9 cellular contexts compared by ENCODE assay signal in the genomic region with DNA sequence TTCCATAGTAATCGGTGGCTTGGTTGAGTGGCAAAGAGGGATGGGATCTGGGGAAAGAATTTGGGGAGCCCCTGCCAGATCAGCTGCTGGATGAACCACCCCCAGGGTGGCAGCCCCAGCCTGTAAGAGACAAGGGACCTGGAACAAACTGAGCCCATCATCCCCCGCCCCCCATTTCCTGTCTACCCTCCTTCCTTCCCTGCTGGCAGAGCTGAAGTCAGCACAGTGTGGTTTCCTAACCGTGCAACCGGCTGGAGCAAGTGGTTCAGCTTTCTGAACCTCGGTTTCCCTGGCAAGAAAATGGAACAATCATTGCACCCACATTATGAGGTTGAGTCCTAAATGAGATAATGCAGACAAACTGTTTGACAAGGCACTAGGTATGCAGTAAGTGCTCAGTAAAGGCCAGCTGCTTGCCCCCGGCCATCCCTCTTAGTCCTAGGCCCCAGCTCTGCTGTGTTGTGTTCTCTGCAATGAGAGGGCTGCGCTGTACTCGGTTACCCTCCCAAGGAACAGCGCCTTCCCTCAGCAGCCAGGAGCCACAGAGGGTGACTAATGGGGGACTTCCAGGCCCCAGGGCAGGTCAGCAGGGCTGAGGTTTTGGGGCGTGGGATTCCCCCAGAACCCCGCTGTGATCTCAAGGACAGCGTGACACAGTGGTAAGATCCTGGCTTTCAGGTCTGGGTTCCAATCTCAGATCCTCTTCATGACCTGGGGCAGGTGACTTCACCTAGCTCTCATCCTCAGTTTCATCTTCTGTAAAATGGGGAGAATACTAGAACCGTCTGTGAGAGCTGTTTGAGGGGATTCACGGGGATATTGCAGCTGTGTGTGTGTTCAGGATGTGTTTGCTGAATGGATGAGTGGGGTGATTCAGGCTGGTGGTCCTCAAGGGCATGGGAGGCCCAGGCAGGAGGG. TPM values are rescaled to one million over a fixed set of nuclear protein-coding genes. Genes with fewer than 3 reads are reported as not detected.
DNase-seq lines count a peak whose midpoint lies in the region; ATAC-seq and TF ChIP-seq lines count a peak whose summit lies in the region.
"Had no signal": no experiment of that assay in that cellular context is flagged by ENCODE, and none has a peak within 500 bp of the region (broad histone marks: within the 10 kb centered on the region; RNA-seq: fewer than 3 reads in every experiment).

No MANE protein-coding gene starts in this region.

- no TSS peak for BruUV-seq in Calu3 (replicated peaks; lab: Mats Ljungman, UMichigan)

- intact Hi-C loops in Calu3 (cut with micrococcal nuclease; ENCODE audit: unreplicated experiment): no loop called here

- CTCF ChIA-PET in Calu3 (lab: Charles Lee): interaction anchor here (1.0 to 2.3 kb wide), 6 partner anchors 11 to 55 kb away, joined by 3 to 19 read pairs (median 4); a partner anchor contains a TSS

- peak overlapping the region; percentile 7; the same call in 1 of the 2 replicates for H3K4me3 ChIP-seq in SK-N-MC
- H3K4me3 ChIP-seq in skin epidermis: no peak overlapping the region

- DNase-seq in SK-N-MC (ENCODE audit: low read depth, low spot score): no peak
- DNase-seq in activated naive CD4-positive, alpha-beta T cell treated with anti-CD3 and anti-CD28 coated beads, Interleukin-2, amount 50 U/mL, for 72 hours (ENCODE audit: low spot score in 2 of 2): peak; percentile 76 to 94
- DNase-seq in Calu3: no peak
- DNase-seq in NCI-H1930 (lab: John Stamatoyannopoulos, UW): no peak
- DNase-seq in OCI-M2 (lab: John Stamatoyannopoulos, UW; ENCODE audit: unreplicated experiment): no peak

- H3K27ac Mint-ChIP-seq in activated naive CD4-positive, alpha-beta T cell treated with anti-CD3 and anti-CD28 coated beads, Interleukin-2, amount 50 U/mL, for 72 hours: peak overlapping the region; percentile 76 to 91
- H3K27ac Mint-ChIP-seq in Calu3 (ENCODE audit: unreplicated experiment): no peak overlapping the region

- peaks cover 12% of the 10 kb centered on the region for H3K27me3 Mint-ChIP-seq in Calu3 (ENCODE audit: unreplicated experiment)

- H3K36me3 ChIP-seq in SK-N-MC (ENCODE audit: insufficient read depth, low read length): no peaks in the 10 kb centered on the region

- no peak for TF ChIP-seq CTCF in Calu3 (IDR thresholded peaks at IDR 0.05; ENCODE audit: unreplicated experiment)

- peaks cover 22% of the 10 kb centered on the region for H3K4me1 Mint-ChIP-seq in Calu3 (ENCODE audit: low read depth, unreplicated experiment)

- ATAC-seq in GM18519 (IDR thresholded peaks at IDR 0.05; ENCODE audit: low FRiP score, unreplicated experiment): peak; percentile 58
- peak; percentile 80 for ATAC-seq in HG02885 (IDR thresholded peaks at IDR 0.05; ENCODE audit: poor library complexity, unreplicated experiment)
- ATAC-seq in activated naive CD4-positive, alpha-beta T cell treated with anti-CD3 and anti-CD28 coated beads, Interleukin-2, amount 50 U/mL, for 72 hours: peak; percentile 91 to 92

- H3K4me3 Mint-ChIP-seq in Calu3 (ENCODE audit: low read depth, unreplicated experiment): no peak overlapping the region

- H3K36me3 Mint-ChIP-seq in activated naive CD4-positive, alpha-beta T cell treated with anti-CD3 and anti-CD28 coated beads, Interleukin-2, amount 50 U/mL, for 72 hours: peaks cover 13 to 29% of the 10 kb centered on the region in 2 donors
- H3K36me3 Mint-ChIP-seq in Calu3 (ENCODE audit: insufficient read depth, unreplicated experiment): peaks cover 3% of the 10 kb centered on the region

- H3K9me3 ChIP-seq in SK-N-MC (ENCODE audit: low read depth, low read length): no peaks in the 10 kb centered on the region

- no peak overlapping the region for H3K9ac ChIP-seq in SK-N-MC (ENCODE audit: insufficient read length)

- peak overlapping the region; percentile 49; the same call in 1 of the 2 replicates for H3K27ac ChIP-seq in SK-N-MC
- peak overlapping the region in 17 of 21 experiments; percentile 7 to 76 (median 50) for H3K27ac ChIP-seq in skin epidermis

- peaks cover 0 to 6% of the 10 kb centered on the region in 2 donors for H3K9me3 Mint-ChIP-seq in activated naive CD4-positive, alpha-beta T cell treated with anti-CD3 and anti-CD28 coated beads, Interleukin-2, amount 50 U/mL, for 72 hours
- no peaks in the 10 kb centered on the region for H3K9me3 Mint-ChIP-seq in Calu3 (ENCODE audit: low read depth, unreplicated experiment)

RNA-seq across cellular contexts. Expression of a gene that starts 16.5 kb away (rescaled TPM):
- total RNA-seq in activated naive CD4-positive, alpha-beta T cell treated with anti-CD3 and anti-CD28 coated beads, Interleukin-2, amount 50 U/mL, for 72 hours: 10 to 100 TPM; 30.0 to 35.9 TPM
- total RNA-seq in Calu3 (2022): 0.54 and 0.76 TPM in 2 replicates

RNA-seq across cellular contexts. Expression of a gene that starts 19.3 kb away (rescaled TPM):
- under 1 TPM in 1 of 2 donors, not detected in 1; 0.09 TPM for total RNA-seq in activated naive CD4-positive, alpha-beta T cell treated with anti-CD3 and anti-CD28 coated beads, Interleukin-2, amount 50 U/mL, for 72 hours
- total RNA-seq in Calu3 (2022): not detected in 2 replicates
- total RNA-seq: SK-MEL-5 had no signal

RNA-seq across cellular contexts. Expression of a gene that starts 54.8 kb away (rescaled TPM):
- 100 to 1,000 TPM in 1 of 2 donors, 10 to 100 TPM in 1; 53.6 to 158 TPM for total RNA-seq in activated naive CD4-positive, alpha-beta T cell treated with anti-CD3 and anti-CD28 coated beads, Interleukin-2, amount 50 U/mL, for 72 hours
- total RNA-seq in Calu3 (2022): 71.6 and 85.8 TPM in 2 replicates

RNA-seq across cellular contexts. Expression of a gene that starts 56.2 kb away (rescaled TPM):
- total RNA-seq in activated naive CD4-positive, alpha-beta T cell treated with anti-CD3 and anti-CD28 coated beads, Interleukin-2, amount 50 U/mL, for 72 hours: 100 to 1,000 TPM in 1 of 2 donors, 10 to 100 TPM in 1; 89.0 to 105 TPM
- 91.7 and 98.7 TPM in 2 replicates for total RNA-seq in Calu3 (2022)

Comparison
In these comparisons a context has a peak if more than half of its experiments do, and no peak if none do; other contexts are left out.
1. DNase-seq: peak in activated naive CD4-positive, alpha-beta T cell treated with anti-CD3 and anti-CD28 coated beads, Interleukin-2, amount 50 U/mL, for 72 hours (2 of 2); none in SK-N-MC (single experiment), Calu3 (single experiment), NCI-H1930 (0 of 2) and OCI-M2 (single experiment).
2. RNA of a gene that starts 16.5 kb away (total RNA-seq): 30.0 to 35.9 TPM in activated naive CD4-positive, alpha-beta T cell treated with anti-CD3 and anti-CD28 coated beads, Interleukin-2, amount 50 U/mL, for 72 hours; 0.54 to 0.76 TPM in Calu3; every median in the first group is over 10 times any median in the second.
3. Peak in every context shown above with its lines, with median percentiles within 50 percentile points of each other: ATAC-seq.